ENCODE assay signal across 13 cellular contexts in the genomic region with DNA sequence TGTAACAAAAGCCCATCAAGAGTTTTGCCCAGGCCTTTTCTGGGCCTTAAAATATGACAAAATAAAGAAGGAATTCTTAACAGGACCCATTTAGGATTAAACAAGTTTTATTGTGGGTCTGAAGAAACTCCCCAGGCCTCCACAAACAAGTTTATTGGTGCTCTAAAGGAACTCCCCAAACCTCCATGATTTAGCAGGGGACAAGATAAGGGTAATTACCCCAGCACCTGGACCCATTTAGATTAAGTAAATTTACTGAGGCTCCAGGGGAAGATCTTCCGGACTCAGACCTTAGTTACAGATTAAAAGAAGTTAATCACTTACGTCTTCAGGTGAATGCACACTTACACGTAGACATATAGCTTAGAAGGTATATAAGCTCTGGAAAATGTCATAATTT. TPM values are rescaled to one million over a fixed set of nuclear protein-coding genes. Genes with fewer than 3 reads are reported as not detected.
"Had no signal": no experiment of that assay in that cellular context is flagged by ENCODE, and none has a peak within 500 bp of the region (broad histone marks: within the 10 kb centered on the region; RNA-seq: fewer than 3 reads in every experiment).

No MANE protein-coding gene starts in this region.

RNA-seq across cellular contexts. Expression of a gene that starts 9.3 kb away (rescaled TPM):
- total RNA-seq: naive thymus-derived CD8-positive, alpha-beta T cell; natural killer cell treated with Interleukin-12 subunit alpha and Interleukin-12 subunit beta and Interleukin-15 and Interleukin-18, amount 100 ng/mL, for 72 hours; occipital lobe; osteoblast; ovary; pulmonary artery endothelial cell; right atrium auricular region; sciatic nerve; smooth muscle cell; spleen; ureter; vagina had no signal
- polyA plus RNA-seq: naive thymus-derived CD8-positive, alpha-beta T cell; neural cell; ovary; smooth muscle cell; spleen had no signal
